In genomic region chr19:10565567-10566407, GRCh38 we compare ENCODE assay signal across 1 cellular context.
A peak's percentile ranks its signal among the peaks of the same experiment; 100 is the strongest.
TF ChIP-seq lines count a peak whose summit lies in the region.

Gene KRI1, minus strand, starts transcription at chr19:10566010. Its CDS starts 11 bp downstream, at chr19:10565999.

TF ChIP-seq in HepG2, 621 proteins besides CTCF, POLR2A, EP300 and RAD21 (continued from another document and continues in another):
- no peak for TF ChIP-seq PREB (CRISPR knock-in tag; IDR thresholded peaks at IDR 0.05)
- TF ChIP-seq RBM39 (IDR thresholded peaks at IDR 0.05; ENCODE audit: low read depth, low read length, poor library complexity, severe bottlenecking), result peak; percentile 76
- TF ChIP-seq CENPBD1 (CRISPR knock-in tag; IDR thresholded peaks at IDR 0.05; ENCODE audit: borderline replicate concordance, low read depth), result no peak; the same call in 1 of the 2 replicates
- peak; percentile 90 for TF ChIP-seq ZNF589 (CRISPR knock-in tag; conservative IDR thresholded peaks at IDR 0.05)
- TF ChIP-seq ZC3H4 (CRISPR knock-in tag; IDR thresholded peaks at IDR 0.05; ENCODE audit: borderline replicate concordance), result peak; percentile 33; the same call in 1 of the 2 replicates
- TF ChIP-seq PRDM15 (CRISPR knock-in tag; IDR thresholded peaks at IDR 0.05), result no peak
- TF ChIP-seq DZIP1 (CRISPR knock-in tag; IDR thresholded peaks at IDR 0.05), result peak; percentile 98
- no peak for TF ChIP-seq RAD51 (IDR thresholded peaks at IDR 0.05; ENCODE audit: borderline replicate concordance)
- TF ChIP-seq ZKSCAN8 (CRISPR knock-in tag; IDR thresholded peaks at IDR 0.05; ENCODE audit: borderline replicate concordance), result peak; percentile 76; the same call in 1 of the 2 replicates
- no peak; the same call in none of the 2 replicates for TF ChIP-seq ONECUT2 (CRISPR knock-in tag; IDR thresholded peaks at IDR 0.05)
- peak; percentile 94 for TF ChIP-seq ZBTB25 (CRISPR knock-in tag; IDR thresholded peaks at IDR 0.05)
- no peak for TF ChIP-seq TBP (CRISPR knock-in tag; IDR thresholded peaks at IDR 0.05)
- no peak for TF ChIP-seq GZF1 (CRISPR knock-in tag; IDR thresholded peaks at IDR 0.05)
- peak; percentile 84; the same call in 1 of the 2 replicates for TF ChIP-seq CSRNP1 (CRISPR knock-in tag; IDR thresholded peaks at IDR 0.05)
- TF ChIP-seq MXD3 (CRISPR knock-in tag; IDR thresholded peaks at IDR 0.05), result peak; percentile 96
- TF ChIP-seq ZGPAT (CRISPR knock-in tag; IDR thresholded peaks at IDR 0.05), result peak; percentile 95
- no peak for TF ChIP-seq MAF1 (CRISPR knock-in tag; IDR thresholded peaks at IDR 0.05; ENCODE audit: borderline replicate concordance)
- 0 out of 2 replicates have a peak, but pooled peaks have one; percentile 33 for TF ChIP-seq ZZZ3 (CRISPR knock-in tag; IDR thresholded peaks at IDR 0.05; ENCODE audit: borderline replicate concordance)
- TF ChIP-seq MAFK (conservative IDR thresholded peaks at IDR 0.05 in 1 of 2, IDR thresholded peaks at IDR 0.05 in 1 of 2; ENCODE audit: low read length in 2 of 2), result no peak
- peak; percentile 79; the same call in 1 of the 2 replicates for TF ChIP-seq KAT7 (CRISPR knock-in tag; IDR thresholded peaks at IDR 0.05; ENCODE audit: borderline replicate concordance)
- no peak for TF ChIP-seq ZNF710 (CRISPR knock-in tag; IDR thresholded peaks at IDR 0.05; ENCODE audit: borderline replicate concordance)
- TF ChIP-seq FOXJ3 (CRISPR knock-in tag; IDR thresholded peaks at IDR 0.05; ENCODE audit: borderline replicate concordance), result no peak
- no peak for TF ChIP-seq ZNF207 (IDR thresholded peaks at IDR 0.05; ENCODE audit: borderline replicate concordance)
- TF ChIP-seq FOXC1 (CRISPR knock-in tag; IDR thresholded peaks at IDR 0.05; ENCODE audit: borderline replicate concordance), result peak; percentile 96
- no peak for TF ChIP-seq STAT6 (CRISPR knock-in tag; IDR thresholded peaks at IDR 0.05; ENCODE audit: borderline replicate concordance)
- TF ChIP-seq IRF2 (CRISPR knock-in tag; IDR thresholded peaks at IDR 0.05), result peak; percentile 80
- peak; percentile 94 for TF ChIP-seq ZBTB38 (CRISPR knock-in tag; IDR thresholded peaks at IDR 0.05)
- peak; percentile 85; the same call in 1 of the 2 replicates for TF ChIP-seq ZNF275 (CRISPR knock-in tag; IDR thresholded peaks at IDR 0.05; ENCODE audit: borderline replicate concordance)
- TF ChIP-seq CCDC6 (CRISPR knock-in tag; IDR thresholded peaks at IDR 0.05), result peak; percentile 95
- peak; percentile 62; the same call in 1 of the 2 replicates for TF ChIP-seq ZNF747 (CRISPR knock-in tag; IDR thresholded peaks at IDR 0.05; ENCODE audit: borderline replicate concordance)
- peak; percentile 93 for TF ChIP-seq KDM3A (CRISPR knock-in tag; IDR thresholded peaks at IDR 0.05; ENCODE audit: low read depth)
- peak; percentile 63; the same call in 1 of the 2 replicates for TF ChIP-seq TOPORS (CRISPR knock-in tag; IDR thresholded peaks at IDR 0.05)
- TF ChIP-seq PTBP1 (IDR thresholded peaks at IDR 0.05; ENCODE audit: low read depth, low read length, poor library complexity, severe bottlenecking), result no peak
- TF ChIP-seq ZNF562 (CRISPR knock-in tag; IDR thresholded peaks at IDR 0.05; ENCODE audit: borderline replicate concordance), result no peak
- peak; percentile 82; the same call in 1 of the 2 replicates for TF ChIP-seq MEIS1 (CRISPR knock-in tag; IDR thresholded peaks at IDR 0.05; ENCODE audit: borderline replicate concordance)
- no peak for TF ChIP-seq NONO (IDR thresholded peaks at IDR 0.05)
- peak; percentile 95 for TF ChIP-seq NONO (CRISPR knock-in tag; conservative IDR thresholded peaks at IDR 0.05)
- TF ChIP-seq ZSCAN25 (CRISPR knock-in tag; IDR thresholded peaks at IDR 0.05), result peak; percentile 50; the same call in 1 of the 2 replicates
